ENCODE assay signal across 13 cellular contexts in genomic region chrX:151825927-151826471, GRCh38.
A peak's percentile ranks its signal among the peaks of the same experiment; 100 is the strongest.
DNase-seq lines count a peak whose midpoint lies in the region; ATAC-seq and TF ChIP-seq lines count a peak whose summit lies in the region.
"Had no signal": no experiment of that assay in that cellular context is flagged by ENCODE, and none has a peak within 500 bp of the region (broad histone marks: within the 10 kb centered on the region; RNA-seq: fewer than 3 reads in every experiment).

No MANE protein-coding gene starts in this region.

- H3K4me3 Mint-ChIP-seq in immature natural killer cell, result no peak overlapping the region
- H3K4me3 Mint-ChIP-seq: activated CD8-positive, alpha-beta T cell treated with anti-CD3 and anti-CD28 coated beads, Interleukin-2, amount 10 ng/mL, durations not matched to agents 7 days and 5 days; dendritic cell treated with granulocyte-macrophage colony-stimulating factor and Interleukin-4, amounts not matched to agents 40 ng/mL and 50 ng/mL, for 4 days had no signal

- TF ChIP-seq CTCF in foreskin keratinocyte (conservative IDR thresholded peaks at IDR 0.05), result peak; percentile 45
- peak; percentile 18 for TF ChIP-seq CTCF in retinal pigment epithelial cell (conservative IDR thresholded peaks at IDR 0.05; ENCODE audit: low read depth, low read length)

- no peaks in the 10 kb centered on the region for H3K4me1 ChIP-seq in foreskin keratinocyte

- H3K36me3 Mint-ChIP-seq in immature natural killer cell, result no peaks in the 10 kb centered on the region

- H3K9me3 Mint-ChIP-seq in immature natural killer cell, result peaks cover 0 to 2% (median 0%) of the 10 kb centered on the region in 6 donors
- H3K9me3 Mint-ChIP-seq: dendritic cell treated with granulocyte-macrophage colony-stimulating factor and Interleukin-4, amounts not matched to agents 40 ng/mL and 50 ng/mL, for 4 days had no signal

- no peak overlapping the region for H3K4me3 ChIP-seq in retinal pigment epithelial cell (ENCODE audit: low read length)

- H3K27ac Mint-ChIP-seq in immature natural killer cell, result no peak overlapping the region
- H3K27ac Mint-ChIP-seq: activated CD8-positive, alpha-beta T cell treated with anti-CD3 and anti-CD28 coated beads, Interleukin-2, amount 10 ng/mL, durations not matched to agents 7 days and 5 days; dendritic cell treated with granulocyte-macrophage colony-stimulating factor and Interleukin-4, amounts not matched to agents 40 ng/mL and 50 ng/mL, for 4 days had no signal

- H3K27ac ChIP-seq in foreskin keratinocyte, result no peak overlapping the region

- no peaks in the 10 kb centered on the region for H3K4me1 Mint-ChIP-seq in immature natural killer cell

- DNase-seq in GM04504 (ENCODE audit: low read depth), result peak; percentile 86
- DNase-seq in foreskin keratinocyte, result peak; percentile 58 to 81
- DNase-seq in retinal pigment epithelial cell (ENCODE audit: low read depth), result peak; percentile 17
- no peak for DNase-seq in central memory CD4-positive, alpha-beta T cell
- DNase-seq in hepatic stellate cell (ENCODE audit: low spot score), result no peak
- no peak for DNase-seq in immature natural killer cell
- DNase-seq: activated CD8-positive, alpha-beta T cell treated with anti-CD3 and anti-CD28 coated beads, Interleukin-2, amount 10 ng/mL, durations not matched to agents 7 days and 5 days; KG1; midbrain; stimulated activated CD4-positive, alpha-beta T cell treated with anti-CD3 and anti-CD28 coated beads, Interleukin-2, amount 100 ng/mL, for 24 hours had no signal

- ATAC-seq in SK-N-SH treated with all-trans-retinoic acid at 6 μM for 48 hours, result peak; percentile 72
- peak; percentile 41 for ATAC-seq in foreskin keratinocyte
- no peak for ATAC-seq in HG03095 (IDR thresholded peaks at IDR 0.05; ENCODE audit: unreplicated experiment)
- ATAC-seq: activated CD8-positive, alpha-beta T cell treated with anti-CD3 and anti-CD28 coated beads, Interleukin-2, amount 10 ng/mL, durations not matched to agents 7 days and 5 days had no signal

- H3K27me3 Mint-ChIP-seq in immature natural killer cell (ENCODE audit: low read depth in 3 of 3), result peaks cover 0 to 2% (median 0%) of the 10 kb centered on the region in 3 donors
- H3K27me3 Mint-ChIP-seq: dendritic cell treated with granulocyte-macrophage colony-stimulating factor and Interleukin-4, amounts not matched to agents 40 ng/mL and 50 ng/mL, for 4 days had no signal

- no peaks in the 10 kb centered on the region for H3K27me3 ChIP-seq in foreskin keratinocyte

TF ChIP-seq in SK-N-SH treated with all-trans-retinoic acid at 6 μM for 48 hours, 23 proteins besides CTCF, POLR2A, EP300 and RAD21:
- TF ChIP-seq ZNF8 (CRISPR knock-in tag; IDR thresholded peaks at IDR 0.05) (no peak), CSRNP3 (CRISPR knock-in tag; IDR thresholded peaks at IDR 0.05) (no peak), ZC3H10 (CRISPR knock-in tag; IDR thresholded peaks at IDR 0.05) (no peak), ZNF70 (CRISPR knock-in tag; IDR thresholded peaks at IDR 0.05) (no peak), TOX (CRISPR knock-in tag; IDR thresholded peaks at IDR 0.05; ENCODE audit: borderline replicate concordance) (no peak), OSR1 (CRISPR knock-in tag; IDR thresholded peaks at IDR 0.05) (no peak), BACH2 (CRISPR knock-in tag; IDR thresholded peaks at IDR 0.05; ENCODE audit: borderline replicate concordance) (no peak)
- TF ChIP-seq, protein P1, sequence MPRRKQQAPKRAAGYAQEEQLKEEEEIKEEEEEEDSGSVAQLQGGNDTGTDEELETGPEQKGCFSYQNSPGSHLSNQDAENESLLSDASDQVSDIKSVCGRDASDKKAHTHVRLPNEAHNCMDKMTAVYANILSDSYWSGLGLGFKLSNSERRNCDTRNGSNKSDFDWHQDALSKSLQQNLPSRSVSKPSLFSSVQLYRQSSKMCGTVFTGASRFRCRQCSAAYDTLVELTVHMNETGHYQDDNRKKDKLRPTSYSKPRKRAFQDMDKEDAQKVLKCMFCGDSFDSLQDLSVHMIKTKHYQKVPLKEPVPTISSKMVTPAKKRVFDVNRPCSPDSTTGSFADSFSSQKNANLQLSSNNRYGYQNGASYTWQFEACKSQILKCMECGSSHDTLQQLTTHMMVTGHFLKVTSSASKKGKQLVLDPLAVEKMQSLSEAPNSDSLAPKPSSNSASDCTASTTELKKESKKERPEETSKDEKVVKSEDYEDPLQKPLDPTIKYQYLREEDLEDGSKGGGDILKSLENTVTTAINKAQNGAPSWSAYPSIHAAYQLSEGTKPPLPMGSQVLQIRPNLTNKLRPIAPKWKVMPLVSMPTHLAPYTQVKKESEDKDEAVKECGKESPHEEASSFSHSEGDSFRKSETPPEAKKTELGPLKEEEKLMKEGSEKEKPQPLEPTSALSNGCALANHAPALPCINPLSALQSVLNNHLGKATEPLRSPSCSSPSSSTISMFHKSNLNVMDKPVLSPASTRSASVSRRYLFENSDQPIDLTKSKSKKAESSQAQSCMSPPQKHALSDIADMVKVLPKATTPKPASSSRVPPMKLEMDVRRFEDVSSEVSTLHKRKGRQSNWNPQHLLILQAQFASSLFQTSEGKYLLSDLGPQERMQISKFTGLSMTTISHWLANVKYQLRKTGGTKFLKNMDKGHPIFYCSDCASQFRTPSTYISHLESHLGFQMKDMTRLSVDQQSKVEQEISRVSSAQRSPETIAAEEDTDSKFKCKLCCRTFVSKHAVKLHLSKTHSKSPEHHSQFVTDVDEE (CRISPR knock-in tag; IDR thresholded peaks at IDR 0.05), result no peak

Comparison
In these comparisons a context has a peak if more than half of its experiments do, and no peak if none do; other contexts are left out.
1. DNase-seq: peak in GM04504 (single experiment), foreskin keratinocyte (2 of 2) and retinal pigment epithelial cell (single experiment); none in central memory CD4-positive, alpha-beta T cell (single experiment), hepatic stellate cell (single experiment) and immature natural killer cell (0 of 3).